Comparison of ENCODE assay signal across 26 cellular contexts in genomic region chr4:116512552-116512951, GRCh38.
A peak's percentile ranks its signal among the peaks of the same experiment; 100 is the strongest.
DNase-seq lines count a peak whose midpoint lies in the region; ATAC-seq and TF ChIP-seq lines count a peak whose summit lies in the region.
"Had no signal": no experiment of that assay in that cellular context is flagged by ENCODE, and none has a peak within 500 bp of the region (broad histone marks: within the 10 kb centered on the region; RNA-seq: fewer than 3 reads in every experiment).

No MANE protein-coding gene starts in this region.

- TF ChIP-seq POLR2A in adrenal gland (IDR thresholded peaks at IDR 0.05) = no peak

- peaks cover 3 to 6% of the 10 kb centered on the region in 2 donors for H3K4me1 ChIP-seq in adrenal gland (replicated peaks in 1 of 2)
- H3K4me1 ChIP-seq: A549; BE2C; BLaER1; BLaER1 treated with 17β-estradiol and CSF1 and Interleukin-3, amounts not matched to agents 10 nM and 100 nM had no signal

- H3K27me3 ChIP-seq in adrenal gland = no peaks in the 10 kb centered on the region
- H3K27me3 ChIP-seq: BE2C; BLaER1; BLaER1 treated with 17β-estradiol and CSF1 and Interleukin-3, amounts not matched to agents 10 nM and 100 nM had no signal

- intact Hi-C loops in adrenal gland (cut with DNase I) = no loop called here

- H3K9me3 ChIP-seq in adrenal gland (replicated peaks in 1 of 3) = no peaks in the 10 kb centered on the region
- H3K9me3 ChIP-seq: A549; BE2C; BLaER1; BLaER1 treated with 17β-estradiol and CSF1 and Interleukin-3, amounts not matched to agents 10 nM and 100 nM had no signal

- peak in 5 of 7 donors; percentile 9 to 57 (median 29) for DNase-seq in adrenal gland
- DNase-seq: 8988T; ACHN; AML-193; BE2C; C1 segment of cervical spinal cord; Caco-2; Calu3; CD4-positive, alpha-beta memory T cell; CD4-positive, alpha-beta T cell; CD4-positive, CD25-positive, alpha-beta regulatory T cell; CD8-positive, alpha-beta memory T cell; CD8-positive, alpha-beta T cell; COR-L47; DMS 273 treated with DMSO at 0.1 percent for 48 hours; DMS153; DMS79; DMS79 treated with DMSO at 0.1 percent for 48 hours; DND-41; EL had no signal

- ATAC-seq in HG03378 (IDR thresholded peaks at IDR 0.05; ENCODE audit: unreplicated experiment) = no peak
- ATAC-seq: A549; CD8-positive, alpha-beta T cell had no signal

- no peak overlapping the region for H3K4me3 ChIP-seq in adrenal gland
- H3K4me3 ChIP-seq: A549; BLaER1; BLaER1 treated with 17β-estradiol and CSF1 and Interleukin-3, amounts not matched to agents 10 nM and 100 nM had no signal

- H3K36me3 ChIP-seq in adrenal gland (replicated peaks in 1 of 2) = no peaks in the 10 kb centered on the region
- H3K36me3 ChIP-seq: BE2C; BLaER1; BLaER1 treated with 17β-estradiol and CSF1 and Interleukin-3, amounts not matched to agents 10 nM and 100 nM had no signal

- no peak for TF ChIP-seq CTCF in adrenal gland (IDR thresholded peaks at IDR 0.05)

- H3K27ac ChIP-seq in adrenal gland = no peak overlapping the region
- H3K27ac ChIP-seq: 22Rv1; A549; BLaER1; BLaER1 treated with 17β-estradiol and CSF1 and Interleukin-3, amounts not matched to agents 10 nM and 100 nM; C4-2B had no signal

- WGBS in adrenal gland, 4 donors = 13 to 25% (median 20%) methylated on average over 3 of the region's 3 CpGs
